In the genomic region with DNA sequence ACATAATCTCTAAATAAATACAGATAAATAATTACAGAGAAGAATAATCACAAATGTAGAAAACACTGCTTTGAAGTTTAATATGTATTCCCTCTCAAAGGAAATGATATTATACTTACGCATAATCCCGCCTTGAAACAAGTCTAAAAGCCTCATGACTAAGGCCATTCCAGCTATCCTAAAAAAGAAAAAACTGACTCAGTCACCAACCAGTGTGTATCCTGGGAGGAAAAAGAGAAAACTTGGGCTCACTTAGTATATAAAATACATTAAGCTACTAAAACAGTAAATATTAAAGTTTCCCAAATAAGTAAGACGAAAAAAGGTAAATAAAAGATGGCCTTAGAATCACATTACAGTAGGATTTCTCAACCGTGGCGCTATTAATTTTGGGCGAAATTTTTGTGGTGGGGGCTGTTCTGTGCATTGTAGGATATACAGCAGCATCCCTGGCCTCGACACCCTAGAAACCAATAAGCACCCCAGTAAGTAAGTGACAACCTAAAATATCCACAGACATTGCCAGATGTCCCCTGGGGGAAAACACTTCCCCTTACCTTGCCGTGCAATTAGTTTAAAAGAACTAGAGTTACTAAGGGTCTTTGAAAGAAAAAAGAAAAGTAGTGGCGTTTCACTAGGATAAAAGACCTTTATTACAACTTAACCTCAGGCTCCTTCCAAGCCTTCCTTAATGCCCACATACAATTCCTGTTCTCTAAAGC, we compare ENCODE assay signal across 8 cellular contexts. TPM values are rescaled to one million over a fixed set of nuclear protein-coding genes. Genes with fewer than 3 reads are reported as not detected.
DNase-seq lines count a peak whose midpoint lies in the region; ATAC-seq and TF ChIP-seq lines count a peak whose summit lies in the region.

No MANE protein-coding gene starts in this region.

- 47% methylated on average over 9 of the region's 9 CpGs for WGBS in esophagus muscularis mucosa
- WGBS in prostate gland, result 36% methylated on average over 9 of the region's 9 CpGs

- DNase-seq in ELR (ENCODE audit: low read depth), result peak; percentile 80
- DNase-seq in RPMI7951 (ENCODE audit: low read depth), result peak; percentile 9
- no peak for DNase-seq in esophagus muscularis mucosa (ENCODE audit: extremely low spot score)
- no peak for DNase-seq in prostate gland (ENCODE audit: low spot score)
- no peak for DNase-seq in NCI-H82 treated with DMSO at 0.1 percent for 48 hours (lab: John Stamatoyannopoulos, UW; ENCODE audit: unreplicated experiment)
- DNase-seq in G401 (ENCODE audit: low spot score), result no peak

- H3K27me3 ChIP-seq in esophagus muscularis mucosa (no peaks in the 10 kb centered on the region), prostate gland (replicated peaks; ENCODE audit: insufficient read depth) (no peaks in the 10 kb centered on the region)

- no peak for TF ChIP-seq EP300 in esophagus muscularis mucosa (IDR thresholded peaks at IDR 0.05)

- in situ Hi-C loops in G401 (cut with HindIII; ENCODE audit: low sequenced_read_pairs), result no loop called here

- H3K27ac ChIP-seq in esophagus muscularis mucosa (replicated peaks in 1 of 4) (peak overlapping the region; percentile 91 to 98 (median 94)), prostate gland (peak overlapping the region; percentile 97 to 99)

- TF ChIP-seq POLR2A in esophagus muscularis mucosa (IDR thresholded peaks at IDR 0.05; ENCODE audit: low read depth) (no peak), prostate gland (IDR thresholded peaks at IDR 0.05) (no peak)

- H3K9me3 ChIP-seq in esophagus muscularis mucosa (no peaks in the 10 kb centered on the region), prostate gland (no peaks in the 10 kb centered on the region)

- TF ChIP-seq CTCF in esophagus muscularis mucosa (IDR thresholded peaks at IDR 0.05), result no peak
- TF ChIP-seq CTCF in prostate gland (IDR thresholded peaks at IDR 0.05), result no peak

- intact Hi-C loops in esophagus muscularis mucosa (cut with DNase I), result no loop called here
- intact Hi-C loops in prostate gland (cut with DNase I), result no loop called here

- H3K4me3 ChIP-seq in esophagus muscularis mucosa (peak overlapping the region; percentile 63 to 92 (median 76)), prostate gland (peak overlapping the region; percentile 81 to 96)

- ATAC-seq in GM19463 (IDR thresholded peaks at IDR 0.05; ENCODE audit: unreplicated experiment), result no peak
- no peak for ATAC-seq in activated CD4-positive, CD25-positive, alpha-beta regulatory T cell treated with anti-CD3 and anti-CD28 coated beads, Interleukin-2, amount 50 U/mL, for 24 hours

- H3K36me3 ChIP-seq in esophagus muscularis mucosa (peaks cover 29 to 51% (median 46%) of the 10 kb centered on the region in 4 donors), prostate gland (peaks cover 0 to 17% of the 10 kb centered on the region in 2 donors)

- H3K4me1 ChIP-seq in esophagus muscularis mucosa, result peaks cover 20 to 45% (median 37%) of the 10 kb centered on the region in 4 donors
- H3K4me1 ChIP-seq in prostate gland (replicated peaks), result no peaks in the 10 kb centered on the region

RNA-seq across cellular contexts. Expression of a gene that starts 1.1 kb away (rescaled TPM):
- 172 and 209 TPM in 2 replicates for total RNA-seq in RPMI7951 (2014; rRNA removed; shearing (Covaris generic))
- total RNA-seq in esophagus muscularis mucosa (100 to 1,000 TPM; 139 to 250 (median 186) TPM), prostate gland (100 to 1,000 TPM; 273 to 331 TPM)
- 394 and 650 TPM in 2 replicates for total RNA-seq in G401 (2014; rRNA removed; shearing (Covaris generic))

RNA-seq across cellular contexts. Expression of a gene that starts 31.1 kb away (rescaled TPM):
- total RNA-seq in RPMI7951 (2014; rRNA removed; shearing (Covaris generic)), result 75.7 and 88.3 TPM in 2 replicates
- total RNA-seq in esophagus muscularis mucosa, result 100 to 1,000 TPM in 3 of 4 donors, 10 to 100 TPM in 1; 90.5 to 154 (median 111) TPM
- 10 to 100 TPM; 58.0 to 64.1 TPM for total RNA-seq in prostate gland
- 168 and 229 TPM in 2 replicates for total RNA-seq in G401 (2014; rRNA removed; shearing (Covaris generic))

Comparison
In these comparisons a context has a peak if more than half of its experiments do, and no peak if none do; other contexts are left out.
1. DNase-seq: peak in ELR (single experiment) and RPMI7951 (single experiment); none in esophagus muscularis mucosa (single experiment), prostate gland (single experiment), NCI-H82 treated with DMSO at 0.1 percent for 48 hours (single experiment) and G401 (single experiment).